11 cellular contexts compared by ENCODE assay signal in the genomic region with DNA sequence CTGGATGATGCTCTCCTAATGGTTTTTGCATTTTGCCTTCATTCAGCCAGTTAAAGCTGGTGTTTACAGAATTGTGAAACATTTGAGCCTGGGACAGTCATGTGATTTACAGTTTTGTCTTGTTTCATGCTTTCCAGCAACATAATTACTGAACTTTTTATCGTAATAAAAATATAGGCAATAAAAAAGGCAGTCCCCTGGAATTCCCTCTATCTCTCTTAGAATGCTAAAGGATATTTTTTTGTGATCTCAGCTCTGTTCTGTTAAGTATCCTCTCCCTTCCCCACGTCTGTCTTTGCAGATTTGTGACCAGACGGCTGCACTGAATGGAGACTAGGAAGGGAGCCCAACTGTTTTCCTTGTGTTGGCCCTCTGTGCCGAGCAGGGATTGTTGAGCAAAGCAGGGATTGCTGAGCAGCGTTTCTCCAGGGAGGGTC.
A peak's percentile ranks its signal among the peaks of the same experiment; 100 is the strongest.
DNase-seq lines count a peak whose midpoint lies in the region; ATAC-seq, FAIRE-seq and TF ChIP-seq lines count a peak whose summit lies in the region.
"Had no signal": no experiment of that assay in that cellular context is flagged by ENCODE, and none has a peak within 500 bp of the region (broad histone marks: within the 10 kb centered on the region; RNA-seq: fewer than 3 reads in every experiment).

No MANE protein-coding gene starts in this region.

- no peak overlapping the region for H3K27ac ChIP-seq in kidney (ENCODE audit: low read depth in 2 of 2, low read length in 2 of 2)

- no peak overlapping the region for H3K9ac ChIP-seq in kidney (ENCODE audit: low read length in 2 of 2)

- H3K36me3 Mint-ChIP-seq in chondrocyte (ENCODE audit: low read depth) = no peaks in the 10 kb centered on the region
- no peaks in the 10 kb centered on the region for H3K36me3 Mint-ChIP-seq in activated naive CD4-positive, alpha-beta T cell treated with anti-CD3 and anti-CD28 coated beads for 36 hours (ENCODE audit: low read depth)
- H3K36me3 Mint-ChIP-seq in activated T-cell treated with anti-CD3 and anti-CD28 coated beads, Interleukin-2, amount 50 U/mL, for 4 hours (ENCODE audit: insufficient read depth) = no peaks in the 10 kb centered on the region

- no peak for TF ChIP-seq CTCF in chondrocyte (IDR thresholded peaks at IDR 0.05)
- no peak for TF ChIP-seq CTCF in kidney (IDR thresholded peaks at IDR 0.05; ENCODE audit: borderline replicate concordance, extremely low read depth, insufficient read depth)

- no peaks in the 10 kb centered on the region for H3K9me3 ChIP-seq in kidney (ENCODE audit: control insufficient read depth in 1 of 2, low read length in 2 of 2)

- peak; percentile 94 for ATAC-seq in sciatic nerve
- no peak for ATAC-seq in activated T-cell treated with anti-CD3 and anti-CD28 coated beads, Interleukin-2, amount 50 U/mL, for 4 hours

- H3K27me3 Mint-ChIP-seq in chondrocyte (ENCODE audit: low read depth) = no peaks in the 10 kb centered on the region
- no peaks in the 10 kb centered on the region for H3K27me3 Mint-ChIP-seq in activated naive CD4-positive, alpha-beta T cell treated with anti-CD3 and anti-CD28 coated beads for 36 hours (ENCODE audit: low read depth)
- no peaks in the 10 kb centered on the region for H3K27me3 Mint-ChIP-seq in activated T-cell treated with anti-CD3 and anti-CD28 coated beads, Interleukin-2, amount 50 U/mL, for 4 hours (ENCODE audit: low read depth)

- CTCF ChIA-PET in activated naive CD4-positive, alpha-beta T cell treated with anti-CD3 and anti-CD28 coated beads for 36 hours (lab: Charles Lee) = no interaction called here

- H3K27ac Mint-ChIP-seq in chondrocyte (ENCODE audit: unreplicated experiment) = peak overlapping the region; percentile 50
- no peak overlapping the region for H3K27ac Mint-ChIP-seq in activated naive CD4-positive, alpha-beta T cell treated with anti-CD3 and anti-CD28 coated beads for 36 hours
- H3K27ac Mint-ChIP-seq: endodermal cell had no signal

- H3K4me3 Mint-ChIP-seq in chondrocyte (ENCODE audit: unreplicated experiment) = no peak overlapping the region
- H3K4me3 Mint-ChIP-seq in activated naive CD4-positive, alpha-beta T cell treated with anti-CD3 and anti-CD28 coated beads for 36 hours = no peak overlapping the region
- no peak overlapping the region for H3K4me3 Mint-ChIP-seq in activated T-cell treated with anti-CD3 and anti-CD28 coated beads, Interleukin-2, amount 50 U/mL, for 4 hours
- H3K4me3 Mint-ChIP-seq: endodermal cell had no signal

- DNase-seq in GM04504 (ENCODE audit: low read depth) (peak; percentile 48), chondrocyte (ENCODE audit: low spot score) (no peak), kidney (peak; percentile 74), sciatic nerve (ENCODE audit: low spot score) (peak; percentile 65), HuH-7.5 (ENCODE audit: low spot score) (no peak), NCI-H1105 (lab: John Stamatoyannopoulos, UW) (no peak)
- no peak for DNase-seq in activated naive CD4-positive, alpha-beta T cell treated with anti-CD3 and anti-CD28 coated beads for 36 hours
- no peak for DNase-seq in activated T-cell treated with anti-CD3 and anti-CD28 coated beads, Interleukin-2, amount 50 U/mL, for 4 hours
- DNase-seq: activated CD8-positive, alpha-beta memory T cell treated with anti-CD3 and anti-CD28 coated beads, Interleukin-2, amount 50 U/mL, for 48 hours; endodermal cell; stimulated activated CD8-positive, alpha-beta memory T cell treated with anti-CD3 and anti-CD28 coated beads, Interleukin-4, amount 100 ng/mL, for 48 hours had no signal

- peaks cover 29% of the 10 kb centered on the region for H3K4me1 Mint-ChIP-seq in chondrocyte (ENCODE audit: low read depth)
- H3K4me1 Mint-ChIP-seq in activated naive CD4-positive, alpha-beta T cell treated with anti-CD3 and anti-CD28 coated beads for 36 hours (ENCODE audit: low read depth) = no peaks in the 10 kb centered on the region
- peaks cover 2% of the 10 kb centered on the region for H3K4me1 Mint-ChIP-seq in activated T-cell treated with anti-CD3 and anti-CD28 coated beads, Interleukin-2, amount 50 U/mL, for 4 hours (ENCODE audit: low read depth)

- FAIRE-seq in kidney (lab: Jason Lieb, UNC) = no peak

- H3K4me1 ChIP-seq in kidney (ENCODE audit: control insufficient read depth in 1 of 2, insufficient read depth in 1 of 2, low read depth in 1 of 2, low read length in 2 of 2) = peaks cover 3 to 5% of the 10 kb centered on the region in 2 donors

- no peak overlapping the region for H3K4me3 ChIP-seq in kidney (ENCODE audit: low read length in 2 of 2)

- intact Hi-C loops in kidney (cut with DNase I) (no loop called here), sciatic nerve (cut with DNase I) (no loop called here)
- intact Hi-C loops in activated naive CD4-positive, alpha-beta T cell treated with anti-CD3 and anti-CD28 coated beads for 36 hours (cut with micrococcal nuclease) = no loop called here

- no peaks in the 10 kb centered on the region for H3K36me3 ChIP-seq in kidney (ENCODE audit: control insufficient read depth in 1 of 2, insufficient read depth in 2 of 2, low read length in 2 of 2)

- H3K9me3 Mint-ChIP-seq in chondrocyte (ENCODE audit: low read depth) = no peaks in the 10 kb centered on the region
- no peaks in the 10 kb centered on the region for H3K9me3 Mint-ChIP-seq in activated naive CD4-positive, alpha-beta T cell treated with anti-CD3 and anti-CD28 coated beads for 36 hours
- no peaks in the 10 kb centered on the region for H3K9me3 Mint-ChIP-seq in activated T-cell treated with anti-CD3 and anti-CD28 coated beads, Interleukin-2, amount 50 U/mL, for 4 hours
- H3K9me3 Mint-ChIP-seq: endodermal cell had no signal

Comparison
In these comparisons a context has a peak if more than half of its experiments do, and no peak if none do; other contexts are left out.
1. DNase-seq: peak in GM04504 (single experiment), kidney (single experiment) and sciatic nerve (single experiment); none in chondrocyte (single experiment), activated naive CD4-positive, alpha-beta T cell treated with anti-CD3 and anti-CD28 coated beads for 36 hours (single experiment), activated T-cell treated with anti-CD3 and anti-CD28 coated beads, Interleukin-2, amount 50 U/mL, for 4 hours (single experiment), HuH-7.5 (single experiment) and NCI-H1105 (single experiment).